Comparison of ENCODE assay signal across 11 cellular contexts in the genomic region with DNA sequence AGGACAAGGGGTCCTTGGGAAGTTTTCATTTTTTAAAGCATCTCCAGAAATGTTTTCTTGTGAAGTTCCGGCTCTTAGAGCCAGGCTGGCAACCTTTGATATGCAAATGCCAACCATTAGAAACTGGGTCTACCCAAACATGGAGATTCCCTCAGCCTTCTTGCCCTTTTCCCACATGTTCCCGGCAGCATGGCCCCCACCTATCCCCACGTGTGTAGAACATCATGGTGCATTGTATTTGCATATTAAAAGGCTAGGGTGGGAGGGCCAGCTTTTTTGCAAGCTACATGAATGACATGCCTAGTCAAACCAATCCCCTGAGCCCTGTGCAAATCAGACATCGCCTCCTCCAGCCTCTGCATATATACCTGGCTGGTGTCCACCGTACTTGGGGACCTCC. TPM values are rescaled to one million over a fixed set of nuclear protein-coding genes. Genes with fewer than 3 reads are reported as not detected.
DNase-seq lines count a peak whose midpoint lies in the region; ATAC-seq, FAIRE-seq and TF ChIP-seq lines count a peak whose summit lies in the region.
"Not testable (repeated sequence)": the region's sequence is repeated elsewhere in the genome, so short reads cannot be mapped to it uniquely, and the experiment has no call there.
"Had no signal": no experiment of that assay in that cellular context is flagged by ENCODE, and none has a peak within 500 bp of the region (broad histone marks: within the 10 kb centered on the region; RNA-seq: fewer than 3 reads in every experiment).

No MANE protein-coding gene starts in this region.

- not testable (repeated sequence) for H3K4me3 ChIP-seq in K562; esophagus muscularis mucosa; HepG2 (replicated peaks in 1 of 3; ENCODE audit: insufficient read depth in 1 of 3, low read depth in 2 of 3, low read length in 3 of 3)

- not testable (repeated sequence) for ATAC-seq in K562, HepG2

- not testable (repeated sequence) for H3K23ac ChIP-seq in H9 (ENCODE audit: insufficient read length, low read depth, low read length)

- TF ChIP-seq EP300 in K562 (IDR thresholded peaks at IDR 0.05; ENCODE audit: low read length); esophagus muscularis mucosa (IDR thresholded peaks at IDR 0.05); HepG2 (IDR thresholded peaks at IDR 0.05; ENCODE audit: low read depth in 2 of 2, low read length in 2 of 2); HepG2 (CRISPR knock-in tag; IDR thresholded peaks at IDR 0.05; ENCODE audit: borderline replicate concordance): not testable (repeated sequence)

- H4K5ac ChIP-seq in H9 (ENCODE audit: insufficient read length, low read depth, low read length): not testable (repeated sequence)

- H3K4me1 ChIP-seq in H9 (ENCODE audit: insufficient read depth, low read length); K562 (replicated peaks in 1 of 2; ENCODE audit: control insufficient read depth in 2 of 2, insufficient read depth in 2 of 2, low read length in 2 of 2); esophagus muscularis mucosa; HepG2 (ENCODE audit: insufficient read depth, low read length): not testable (repeated sequence)

- H3K4me1 Mint-ChIP-seq in H9: not testable (repeated sequence)

- not testable (repeated sequence) for H2BK120ac ChIP-seq in H9 (ENCODE audit: low read depth, low read length, poor library complexity, severe bottlenecking)

- in situ Hi-C loops in K562 (cut with MboI); HepG2 (cut with HindIII; ENCODE audit: extremely low pct_ligation_motif_present, low pct_unique_long_range_greater_than_20kb): not testable (repeated sequence)

- not testable (repeated sequence) for H3K9me1 ChIP-seq in K562 (ENCODE audit: control insufficient read depth, insufficient read depth, low read length)

- not testable (repeated sequence) for H3K79me1 ChIP-seq in H9 (ENCODE audit: insufficient read depth, low read depth, low read length, poor library complexity, severe bottlenecking)

- not testable (repeated sequence) for TF ChIP-seq RAD21 in K562 (CRISPR knock-in tag; conservative IDR thresholded peaks at IDR 0.05 in 1 of 2, IDR thresholded peaks at IDR 0.05 in 1 of 2); HepG2 (CRISPR knock-in tag; IDR thresholded peaks at IDR 0.05)

- not testable (repeated sequence) for TF ChIP-seq CTCF in H9 (conservative IDR thresholded peaks at IDR 0.05); K562 (IDR thresholded peaks at IDR 0.05 in 2 of 3, conservative IDR thresholded peaks at IDR 0.05 in 1 of 3; ENCODE audit: insufficient read depth in 2 of 3, low read depth in 1 of 3, low read length in 3 of 3); esophagus muscularis mucosa (IDR thresholded peaks at IDR 0.05); HepG2 (CRISPR knock-in tag; IDR thresholded peaks at IDR 0.05)

- H3K27ac Mint-ChIP-seq in H9: not testable (repeated sequence)

- H3K4me2 ChIP-seq in H9 (ENCODE audit: insufficient read depth, insufficient read length, low read length); K562 (ENCODE audit: insufficient read depth, low read length); HepG2 (ENCODE audit: low read depth, low read length): not testable (repeated sequence)

- intact Hi-C loops in K562 (cut with micrococcal nuclease); esophagus muscularis mucosa (cut with DNase I); HepG2 (cut with micrococcal nuclease; ENCODE audit: unreplicated experiment): not testable (repeated sequence)

- not testable (repeated sequence) for BruUV-seq in K562 (replicated peaks; lab: Mats Ljungman, UMichigan); HepG2 (replicated peaks; lab: Mats Ljungman, UMichigan)

- H3K18ac ChIP-seq in H9 (ENCODE audit: insufficient read length, low read depth, low read length): not testable (repeated sequence)

- not testable (repeated sequence) for H3K9ac ChIP-seq in H9 (ENCODE audit: extremely low read depth, insufficient read length, low read length); K562 (ENCODE audit: insufficient read depth in 1 of 2, low read depth in 2 of 2, low read length in 2 of 2); HepG2 (ENCODE audit: insufficient read depth, low read depth, low read length)

- H2AK5ac ChIP-seq in H9 (ENCODE audit: insufficient read length, low read length): not testable (repeated sequence)

- peaks cover 0 to 14% (median 12%) of the 10 kb centered on the region in 3 experiments; a peak in 5 of 7 replicates for H3K36me3 Mint-ChIP-seq in H9 (ENCODE audit: insufficient read depth in 1 of 3, low read depth in 3 of 3)

- DNase-seq in ELF-1 (ENCODE audit: low read depth, low spot score): peak; percentile 3
- DNase-seq in H9: peak; percentile 37
- not testable (repeated sequence) for DNase-seq in K562 (ENCODE audit: extremely low read depth in 1 of 4, low spot score in 3 of 4); HepG2 (ENCODE audit: low spot score)
- DNase-seq in esophagus muscularis mucosa (ENCODE audit: extremely low spot score): peak; percentile 74

- H3K4ac ChIP-seq in H9 (ENCODE audit: low read depth, low read length): not testable (repeated sequence)

- FAIRE-seq in K562 (lab: Jason Lieb, UNC); HepG2 (lab: Jason Lieb, UNC): not testable (repeated sequence)

- H3K36me3 ChIP-seq in K562 (ENCODE audit: control insufficient read depth, insufficient read depth, low read length); esophagus muscularis mucosa; HepG2 (replicated peaks in 1 of 2; ENCODE audit: control insufficient read depth in 1 of 2, insufficient read depth in 2 of 2, low read length in 2 of 2): not testable (repeated sequence)

- H3K56ac ChIP-seq in H9 (ENCODE audit: insufficient read length, low read depth, low read length): not testable (repeated sequence)

- not testable (repeated sequence) for H3T11ph ChIP-seq in H9 (ENCODE audit: low read length)

- not testable (repeated sequence) for H3K79me2 ChIP-seq in H9 (ENCODE audit: insufficient read depth, low read length); K562 (ENCODE audit: control insufficient read depth, insufficient read depth, low read length); HepG2 (ENCODE audit: insufficient read depth, low read length)

- H3K9me3 Mint-ChIP-seq in H9: peaks cover 9 to 13% of the 10 kb centered on the region in 2 experiments; a peak in 4 of 5 replicates

- H3K27me3 ChIP-seq in H9 (ENCODE audit: insufficient read depth, low read length); K562 (ENCODE audit: control insufficient read depth in 2 of 2, insufficient read depth in 2 of 2, low read length in 2 of 2); esophagus muscularis mucosa; HepG2 (ENCODE audit: control insufficient read depth in 1 of 2, insufficient read depth in 2 of 2, low read length in 2 of 2): not testable (repeated sequence)

- H3K27me3 Mint-ChIP-seq in H9 (ENCODE audit: low read depth): peaks cover 23% of the 10 kb centered on the region

- not testable (repeated sequence) for H3K23me2 ChIP-seq in H9 (ENCODE audit: insufficient read length, low read depth, low read length, poor library complexity, severe bottlenecking)

- CTCF ChIA-PET in K562 (lab: Yijun Ruan, JAX; ENCODE audit: low intra/inter-chr PET ratio); HepG2 (lab: Yijun Ruan, JAX; ENCODE audit: low intra/inter-chr PET ratio, low total read pairs): not testable (repeated sequence)

- POLR2A ChIA-PET in K562 (lab: Yijun Ruan, JAX); HepG2 (lab: Yijun Ruan, JAX): not testable (repeated sequence)

- not testable (repeated sequence) for H4K91ac ChIP-seq in H9 (ENCODE audit: insufficient read length, low read depth, low read length)

- H2AFZ ChIP-seq in H9 (ENCODE audit: low read length); K562 (ENCODE audit: low read depth, low read length); HepG2 (ENCODE audit: low read length): not testable (repeated sequence)

- H3K9me3 ChIP-seq in H9 (ENCODE audit: control insufficient read depth, low read depth, low read length); K562 (replicated peaks; ENCODE audit: control insufficient read depth, insufficient read depth, low read depth, low read length); esophagus muscularis mucosa; HepG2 (ENCODE audit: low read length): not testable (repeated sequence)

- not testable (repeated sequence) for H2BK20ac ChIP-seq in H9 (ENCODE audit: low read depth, low read length, poor library complexity, severe bottlenecking)

- H3K4me3 Mint-ChIP-seq in H9: not testable (repeated sequence)

- H4K8ac ChIP-seq in H9 (replicated peaks; ENCODE audit: insufficient read length, low read depth, low read length): not testable (repeated sequence)

- TF ChIP-seq POLR2A in K562 (conservative IDR thresholded peaks at IDR 0.05); esophagus muscularis mucosa (IDR thresholded peaks at IDR 0.05; ENCODE audit: low read depth); HepG2 (IDR thresholded peaks at IDR 0.05; ENCODE audit: insufficient read depth in 1 of 2, low read depth in 2 of 2, low read length in 2 of 2): not testable (repeated sequence)

- H4K20me1 ChIP-seq in H9 (ENCODE audit: control insufficient read depth, insufficient read depth, insufficient read length); K562 (replicated peaks; ENCODE audit: control insufficient read depth, insufficient read depth, low read length); HepG2 (ENCODE audit: insufficient read depth, low read length): not testable (repeated sequence)

- not testable (repeated sequence) for H2BK5ac ChIP-seq in H9 (ENCODE audit: insufficient read length, low read length)

- not testable (repeated sequence) for H3K27ac ChIP-seq in H9 (ENCODE audit: insufficient read length, low read depth, low read length); K562 (ENCODE audit: extremely low read depth, low read depth, low read length); esophagus muscularis mucosa (replicated peaks in 1 of 4); HepG2 (ENCODE audit: extremely low read length, insufficient read depth, low read length)

- not testable (repeated sequence) for H3K14ac ChIP-seq in H9 (ENCODE audit: insufficient read depth, low read length)

- not testable (repeated sequence) for H2BK15ac ChIP-seq in H9 (ENCODE audit: low read depth, low read length)

- H2BK12ac ChIP-seq in H9 (ENCODE audit: insufficient read length, low read depth, low read length): not testable (repeated sequence)

- WGBS in H9 (ENCODE audit: extremely low coverage, insufficient read length, low lambda C conversion rate): no CpG with 5 or more reads among the region's 5 CpGs
- 30% methylated on average over 5 of the region's 5 CpGs for WGBS in K562 (ENCODE audit: insufficient coverage, low coverage, missing lambda C conversion rate)
- 69% methylated on average over 5 of the region's 5 CpGs for WGBS in esophagus muscularis mucosa
- WGBS in HepG2 (ENCODE audit: low lambda C conversion rate): under 1% methylated on average over 5 of the region's 5 CpGs

RNA-seq across cellular contexts. Expression of a gene that starts 23.9 kb away (rescaled TPM):
- total RNA-seq in H9 (2021) (0.17 TPM in 1 of 2 replicates, not detected in the other), K562 (2014; rRNA removed) (0.04 and 0.14 TPM in 2 replicates), K562 (2014; rRNA removed; fragmentation: Illumina TruSeq; extraction: Trizol) (not detected in 2 replicates), K562 (2015; rRNA removed; fragmentation: Illumina TruSeq; extraction: Trizol) (0.07 TPM in 1 of 2 replicates, not detected in the other), K562 (2021) (0.09 and 0.13 TPM in 2 replicates), esophagus muscularis mucosa (1 to 10 TPM; 4.0 to 6.7 (median 5.8) TPM), HepG2 (2016; rRNA removed; fragmentation: Illumina TruSeq; extraction: Trizol) (not detected in 2 replicates)
- total RNA-seq in K562 (2011; cell fraction: chromatin; rRNA removed; ENCODE audit: low replicate concordance): not detected in 2 replicates
- total RNA-seq in K562 (2011; cell fraction: nucleolus; rRNA removed): not detected in 2 replicates
- 0.22 TPM in 1 of 2 replicates, not detected in the other for total RNA-seq in K562 (2011; cell fraction: nucleoplasm; rRNA removed)
- polyA plus RNA-seq in K562 (2011; rRNA removed) (not detected in 2 replicates), K562 (2014; fragmentation: Illumina TruSeq; extraction: Trizol) (not detected in 2 replicates), K562 (2014; fragmentation: Nextera tagmentation; extraction: Ambion mirVana) (not detected), K562 (2014; rRNA removed) (0.03 TPM in 1 of 2 replicates, not detected in the other), HepG2 (2011; rRNA removed) (not detected in 2 replicates)
- not detected in 2 replicates for polyA plus RNA-seq in K562 (2011; cell fraction: cytosol; rRNA removed)
- polyA plus RNA-seq in K562 (2011; cell fraction: nucleus; rRNA removed): not detected in 2 replicates
- polyA plus RNA-seq in K562 (2012): 0.03 and 0.15 TPM in 2 replicates
- not detected in 2 replicates for polyA minus RNA-seq in K562 (2011; rRNA and poly(A)+ RNA removed)
- polyA minus RNA-seq in K562 (2011; cell fraction: cytosol; rRNA and poly(A)+ RNA removed): not detected in 2 replicates
- polyA minus RNA-seq in K562 (2011; cell fraction: nucleus; rRNA and poly(A)+ RNA removed): not detected in 2 replicates
- total RNA-seq in HepG2 (2016; cell fraction: cytosol; rRNA removed; fragmentation: Illumina TruSeq; extraction: Trizol; ENCODE audit: low read depth): not detected in 2 replicates
- total RNA-seq in HepG2 (2016; cell fraction: insoluble cytoplasmic fraction; rRNA removed; fragmentation: Illumina TruSeq; extraction: Trizol): not detected in 2 replicates
- not detected in 2 replicates for total RNA-seq in HepG2 (2016; cell fraction: membrane; rRNA removed; fragmentation: Illumina TruSeq; extraction: Trizol)
- not detected in 2 replicates for total RNA-seq in HepG2 (2016; cell fraction: nucleus; rRNA removed; fragmentation: Illumina TruSeq; extraction: Trizol)
- not detected in 2 replicates for polyA plus RNA-seq in HepG2 (2011; cell fraction: cytosol; rRNA removed)
- not detected in 2 replicates for polyA plus RNA-seq in HepG2 (2011; cell fraction: nucleus; rRNA removed)
- not detected in 2 replicates for polyA plus RNA-seq in HepG2 (2012)
- not detected in 2 replicates for polyA plus RNA-seq in HepG2 (2016; cell fraction: cytosol; fragmentation: Illumina TruSeq; extraction: Trizol; ENCODE audit: low read depth)
- not detected in 2 replicates for polyA plus RNA-seq in HepG2 (2016; cell fraction: insoluble cytoplasmic fraction; fragmentation: Illumina TruSeq; extraction: Trizol; ENCODE audit: low read depth)
- polyA plus RNA-seq in HepG2 (2016; cell fraction: membrane; fragmentation: Illumina TruSeq; extraction: Trizol; ENCODE audit: low read depth): not detected in 2 replicates
- polyA plus RNA-seq in HepG2 (2016; cell fraction: nucleus; fragmentation: Illumina TruSeq; extraction: Trizol; ENCODE audit: insufficient read depth, low read depth): not detected in 2 replicates
- 0.12 TPM in 1 of 2 replicates, not detected in the other for polyA minus RNA-seq in HepG2 (2011; rRNA and poly(A)+ RNA removed; ENCODE audit: low replicate concordance)
- not detected in 2 replicates for polyA minus RNA-seq in HepG2 (2011; cell fraction: cytosol; rRNA and poly(A)+ RNA removed)
- polyA minus RNA-seq in HepG2 (2011; cell fraction: nucleus; rRNA and poly(A)+ RNA removed): not detected in 2 replicates
- total RNA-seq: B cell; Caco-2; CD4-positive, alpha-beta T cell; CD8-positive, alpha-beta T cell; G401; GM12878 had no signal
